In the genomic region with DNA sequence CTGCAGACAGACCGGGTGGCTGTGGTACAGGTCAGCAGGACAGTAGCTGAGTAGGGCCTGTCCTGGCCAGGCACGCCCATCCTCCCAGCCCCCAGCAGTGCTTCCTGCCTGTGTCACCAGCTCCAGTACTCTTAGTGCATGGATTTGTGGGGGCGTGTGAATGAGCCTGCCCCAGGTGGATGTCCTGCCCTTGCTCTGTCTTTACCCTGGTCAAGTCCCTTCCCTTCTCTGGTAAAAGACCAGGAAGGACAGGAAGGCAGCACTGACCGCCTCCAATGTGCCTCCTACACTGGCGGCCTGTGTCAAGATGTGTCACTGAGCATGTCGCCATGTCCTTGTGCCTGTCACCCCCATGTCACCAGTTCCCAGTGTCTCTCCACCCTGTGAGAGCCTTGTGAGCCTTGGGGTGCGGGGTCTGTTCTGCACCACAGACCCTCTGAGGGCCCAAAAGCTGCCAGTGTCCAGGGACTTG, we compare ENCODE assay signal across 10 cellular contexts. TPM values are rescaled to one million over a fixed set of nuclear protein-coding genes. Genes with fewer than 3 reads are reported as not detected.
DNase-seq lines count a peak whose midpoint lies in the region; ATAC-seq, FAIRE-seq and TF ChIP-seq lines count a peak whose summit lies in the region.
"Had no signal": no experiment of that assay in that cellular context is flagged by ENCODE, and none has a peak within 500 bp of the region (broad histone marks: within the 10 kb centered on the region; RNA-seq: fewer than 3 reads in every experiment).

No MANE protein-coding gene starts in this region.

- no peak for TF ChIP-seq CTCF in HFF-Myc (IDR thresholded peaks at IDR 0.05; ENCODE audit: low read depth, low read length, missing control alignments)
- TF ChIP-seq CTCF in astrocyte (IDR thresholded peaks at IDR 0.05; ENCODE audit: insufficient read depth, low read depth, low read length): no peak
- no peak for TF ChIP-seq CTCF in thoracic aorta (IDR thresholded peaks at IDR 0.05)

- H3K27ac Mint-ChIP-seq in astrocyte (ENCODE audit: unreplicated experiment): peak overlapping the region; percentile 94

- DNase-seq in HFF-Myc (ENCODE audit: extremely low read depth, low read depth) (no peak), astrocyte (ENCODE audit: low read depth) (no peak), kidney glomerular epithelial cell (lab: John Stamatoyannopoulos, UW) (peak; percentile 39), thoracic aorta (ENCODE audit: low spot score) (no peak), AML-193 (lab: John Stamatoyannopoulos, UW) (no peak)
- DNase-seq in stimulated activated naive CD4-positive, alpha-beta T cell treated with Interleukin-2 at 50 U/mL for 16 hours (lab: John Stamatoyannopoulos, UW): no peak

- H3K4me2 ChIP-seq in astrocyte (ENCODE audit: low read length): peak overlapping the region; percentile 62

- H3K4me3 Mint-ChIP-seq in astrocyte (ENCODE audit: unreplicated experiment): no peak overlapping the region

- no peaks in the 10 kb centered on the region for H3K27me3 ChIP-seq in astrocyte (ENCODE audit: insufficient read depth, low read length)
- no peaks in the 10 kb centered on the region for H3K27me3 ChIP-seq in thoracic aorta (replicated peaks; ENCODE audit: insufficient read depth)

- ATAC-seq in thoracic aorta (ENCODE audit: insufficient number of reproducible peaks, low FRiP score, low read depth) (no peak), GM18867 (IDR thresholded peaks at IDR 0.05; ENCODE audit: unreplicated experiment) (no peak), GM21529 (IDR thresholded peaks at IDR 0.05; ENCODE audit: unreplicated experiment) (no peak)

- H3K36me3 Mint-ChIP-seq in astrocyte (ENCODE audit: low read depth, unreplicated experiment): peaks cover 10% of the 10 kb centered on the region

- 0 out of 2 replicates have a peak overlapping the region, but pooled peaks have one; percentile 1 for H3K4me3 ChIP-seq in HFF-Myc (replicated peaks; ENCODE audit: low read depth, low read length)
- H3K4me3 ChIP-seq in astrocyte (ENCODE audit: insufficient read depth, low read depth, low read length): no peak overlapping the region
- H3K4me3 ChIP-seq in thoracic aorta: no peak overlapping the region

- peak overlapping the region; percentile 79 for H3K27ac ChIP-seq in astrocyte (ENCODE audit: low read depth, low read length)
- peak overlapping the region; percentile 96 to 99 for H3K27ac ChIP-seq in thoracic aorta

- FAIRE-seq in astrocyte (lab: Jason Lieb, UNC): no peak

- H3K36me3 ChIP-seq in astrocyte (ENCODE audit: insufficient read depth, low read length) (peaks cover 10% of the 10 kb centered on the region), thoracic aorta (peaks cover 23% of the 10 kb centered on the region)

- H2AFZ ChIP-seq in astrocyte (ENCODE audit: low read depth, low read length): no peak overlapping the region

- H3K4me1 Mint-ChIP-seq in astrocyte (ENCODE audit: low read depth, unreplicated experiment): peaks cover 35% of the 10 kb centered on the region

- peaks cover 51% of the 10 kb centered on the region for H3K4me1 ChIP-seq in astrocyte (ENCODE audit: insufficient read depth, low read length)
- peaks cover 44 to 54% of the 10 kb centered on the region in 2 donors for H3K4me1 ChIP-seq in thoracic aorta (ENCODE audit: control insufficient read depth in 1 of 2, low read depth in 2 of 2)

- peak overlapping the region; percentile 45 for H3K9ac ChIP-seq in astrocyte (ENCODE audit: low read length)

- H3K79me2 ChIP-seq in astrocyte (ENCODE audit: insufficient read depth, low read length): peaks cover 77% of the 10 kb centered on the region

- H3K9me3 ChIP-seq in astrocyte (ENCODE audit: insufficient read depth, low read depth, low read length) (no peaks in the 10 kb centered on the region), thoracic aorta (no peaks in the 10 kb centered on the region)

- H4K20me1 ChIP-seq in astrocyte (ENCODE audit: insufficient read depth, low read length): peaks cover 50% of the 10 kb centered on the region

- H3K27me3 Mint-ChIP-seq in astrocyte (ENCODE audit: low read depth, unreplicated experiment): no peaks in the 10 kb centered on the region

- H3K9me3 Mint-ChIP-seq in astrocyte (ENCODE audit: unreplicated experiment): no peaks in the 10 kb centered on the region

RNA-seq across cellular contexts. Expression of a gene that starts 11.9 kb away (rescaled TPM):
- 73.3 and 75.5 TPM in 2 replicates for total RNA-seq in astrocyte
- total RNA-seq in thoracic aorta: 10 to 100 TPM; 50.8 to 68.3 TPM

RNA-seq across cellular contexts. Expression of a gene that starts 16.8 kb away (rescaled TPM):
- total RNA-seq in astrocyte: 818 and 887 TPM in 2 replicates
- total RNA-seq in thoracic aorta: 100 to 1,000 TPM; 585 to 636 TPM

RNA-seq across cellular contexts. Expression of a gene that starts 27.7 kb away (rescaled TPM):
- total RNA-seq in astrocyte: not detected in 2 replicates
- total RNA-seq in thoracic aorta: not detected
- total RNA-seq: G401, NCI-H460 had no signal

RNA-seq across cellular contexts. Expression of a gene that starts 32.8 kb away (rescaled TPM):
- 2.9 and 3.1 TPM in 2 replicates for total RNA-seq in astrocyte
- 1 to 10 TPM; 3.1 to 6.2 TPM for total RNA-seq in thoracic aorta
